ENCODE assay signal across 8 cellular contexts in genomic region chr16:90022209-90023077, GRCh38. TPM values are rescaled to one million over a fixed set of nuclear protein-coding genes. Genes with fewer than 3 reads are reported as not detected.
DNase-seq lines count a peak whose midpoint lies in the region; ATAC-seq and TF ChIP-seq lines count a peak whose summit lies in the region.

No MANE protein-coding gene starts in this region.

- no peak for TF ChIP-seq CTCF in mesothelial cell of epicardium (IDR thresholded peaks at IDR 0.05; ENCODE audit: unreplicated experiment)

- H3K4me3 Mint-ChIP-seq in mesothelial cell of epicardium, result peak overlapping the region; percentile 55

- H3K4me3 ChIP-seq in endocrine pancreas (ENCODE audit: control insufficient read depth, insufficient read depth, low read length), result peak overlapping the region; percentile 60

- no peaks in the 10 kb centered on the region for H3K9me3 ChIP-seq in endocrine pancreas (ENCODE audit: control insufficient read depth, low read length)

- H3K9ac ChIP-seq in endocrine pancreas (ENCODE audit: control insufficient read depth, insufficient read depth, low read length), result peak overlapping the region; percentile 82

- no peaks in the 10 kb centered on the region for H3K27me3 ChIP-seq in endocrine pancreas (ENCODE audit: control insufficient read depth, insufficient read depth, low read length)

- H3K36me3 Mint-ChIP-seq in mesothelial cell of epicardium, result no peaks in the 10 kb centered on the region

- DNase-seq in 8988T (peak; percentile 100), NCI-H82 (lab: John Stamatoyannopoulos, UW) (peak; percentile 93), mesothelial cell of epicardium (ENCODE audit: low spot score in 2 of 2, unreplicated experiment in 2 of 2) (peak in 1 of 2 experiments; percentile 61)
- DNase-seq in activated CD8-positive, alpha-beta memory T cell treated with anti-CD3 and anti-CD28 coated beads for 48 hours (ENCODE audit: low read depth in 2 of 3, low spot score in 2 of 3), result peak; percentile 60 to 68 (median 60)
- DNase-seq in stimulated activated CD8-positive, alpha-beta memory T cell treated with anti-CD3 and anti-CD28 coated beads, Interleukin-15, amount 100 ng/mL, for 4 hours (ENCODE audit: low read depth in 2 of 2), result peak; percentile 54 to 62

- H3K27ac Mint-ChIP-seq in mesothelial cell of epicardium, result peak overlapping the region; percentile 80

- H3K4me1 Mint-ChIP-seq in mesothelial cell of epicardium, result peaks cover 26% of the 10 kb centered on the region

- peaks cover under 1% of the 10 kb centered on the region for H3K36me3 ChIP-seq in endocrine pancreas (ENCODE audit: control insufficient read depth, insufficient read depth, low read length)

- H3K9me3 Mint-ChIP-seq in mesothelial cell of epicardium, result no peaks in the 10 kb centered on the region

- no peaks in the 10 kb centered on the region for H3K4me1 ChIP-seq in endocrine pancreas (ENCODE audit: control insufficient read depth, insufficient read depth, low read length)

- peaks cover 21% of the 10 kb centered on the region for H3K27me3 Mint-ChIP-seq in mesothelial cell of epicardium (ENCODE audit: low read depth)

- ATAC-seq in GM18511 (IDR thresholded peaks at IDR 0.05; ENCODE audit: unreplicated experiment), result peak; percentile 73
- peak; percentile 61 for ATAC-seq in HG03460 (IDR thresholded peaks at IDR 0.05; ENCODE audit: unreplicated experiment)

RNA-seq across cellular contexts. Expression of gene DBNDD1, which starts 3.2 kb away (rescaled TPM):
- 10.2 to 11.5 TPM (median 10.7 TPM) in 3 replicates for total RNA-seq in mesothelial cell of epicardium

RNA-seq across cellular contexts. Expression of gene PRDM7, which starts 54.7 kb away (rescaled TPM):
- total RNA-seq in mesothelial cell of epicardium, result not detected in 3 replicates
